In genomic region chr5:33816791-33817190, GRCh38 we compare ENCODE assay signal across 1 cellular context.
TF ChIP-seq lines count a peak whose summit lies in the region.

No MANE protein-coding gene starts in this region.

TF ChIP-seq in IMR-90, 13 proteins besides CTCF, POLR2A, EP300 and RAD21 (continued from another document):
- no peak for TF ChIP-seq ELK1 (IDR thresholded peaks at IDR 0.05; ENCODE audit: borderline replicate concordance, low read depth, low read length)
